29 cellular contexts compared by ENCODE assay signal in genomic region chr12:91262023-91262676, GRCh38.
"Had no signal": no experiment of that assay in that cellular context is flagged by ENCODE, and none has a peak within 500 bp of the region (broad histone marks: within the 10 kb centered on the region; RNA-seq: fewer than 3 reads in every experiment).

No MANE protein-coding gene starts in this region.

- FAIRE-seq: endothelial cell of umbilical vein, kidney had no signal

- H3K4me3 ChIP-seq: body of pancreas, neural progenitor cell, psoas muscle, skin epidermis, stomach, thyroid gland, upper lobe of right lung had no signal

- H3K36me3 ChIP-seq: neural progenitor cell, stomach, thyroid gland, upper lobe of right lung had no signal

- H3K36me3 Mint-ChIP-seq: activated CD8-positive, alpha-beta memory T cell treated with anti-CD3 and anti-CD28 coated beads, Interleukin-2, amount 10 ng/mL, durations not matched to agents 7 days and 5 days; activated naive CD4-positive, alpha-beta T cell treated with anti-CD3 and anti-CD28 coated beads, Interleukin-2, amount 50 U/mL, for 24 hours; immature natural killer cell; naive thymus-derived CD4-positive, alpha-beta T cell; neural progenitor cell; stimulated activated memory B cell treated with anti-CD40 and anti-IgM and Interleukin-4, amounts not matched to agents 10 μg/mL and 1 μg/mL and 100 μg/mL, for 72 hours had no signal

- H3K4me1 ChIP-seq: body of pancreas, neural progenitor cell, parathyroid adenoma, psoas muscle, stomach, upper lobe of right lung had no signal

- H3K79me2 ChIP-seq: parathyroid adenoma had no signal

- H3K4me3 Mint-ChIP-seq: activated B cell treated with CpG ODN at 0.5 μM for 24 hours; activated CD8-positive, alpha-beta memory T cell treated with anti-CD3 and anti-CD28 coated beads, Interleukin-2, amount 10 ng/mL, durations not matched to agents 7 days and 5 days; activated CD8-positive, alpha-beta T cell treated with anti-CD3 and anti-CD28 coated beads for 36 hours; activated naive CD4-positive, alpha-beta T cell treated with anti-CD3 and anti-CD28 coated beads, Interleukin-2, amount 50 U/mL, for 24 hours; activated naive CD8-positive, alpha-beta T cell treated with anti-CD3 and anti-CD28 coated beads, Interleukin-2, amount 50 U/mL, for 24 hours; immature natural killer cell; naive thymus-derived CD4-positive, alpha-beta T cell; neural progenitor cell; stimulated activated memory B cell treated with anti-CD40 and anti-IgM and Interleukin-4, amounts not matched to agents 10 μg/mL and 1 μg/mL and 100 μg/mL, for 72 hours; T-helper 2 cell treated with Interferon-gamma antibody and Interleukin-4, amounts not matched to agents 5 μg/mL and 100 μg/mL, for 36 hours had no signal

- H2AFZ ChIP-seq: neural progenitor cell, parathyroid adenoma had no signal

- H3K27me3 Mint-ChIP-seq: activated B cell treated with CpG ODN at 0.5 μM for 24 hours; activated CD8-positive, alpha-beta memory T cell treated with anti-CD3 and anti-CD28 coated beads, Interleukin-2, amount 10 ng/mL, durations not matched to agents 7 days and 5 days; stimulated activated memory B cell treated with anti-CD40 and anti-IgM and Interleukin-4, amounts not matched to agents 10 μg/mL and 1 μg/mL and 100 μg/mL, for 72 hours had no signal

- ATAC-seq: activated CD8-positive, alpha-beta memory T cell treated with anti-CD3 and anti-CD28 coated beads, Interleukin-2, amount 10 ng/mL, durations not matched to agents 7 days and 5 days; activated CD8-positive, alpha-beta T cell treated with anti-CD3 and anti-CD28 coated beads for 36 hours; activated naive CD8-positive, alpha-beta T cell treated with anti-CD3 and anti-CD28 coated beads, Interleukin-2, amount 50 U/mL, for 24 hours; body of pancreas; left lobe of liver; naive thymus-derived CD4-positive, alpha-beta T cell; psoas muscle; stimulated activated memory B cell treated with anti-CD40 and anti-IgM and Interleukin-4, amounts not matched to agents 10 μg/mL and 1 μg/mL and 100 μg/mL, for 72 hours; upper lobe of right lung had no signal

- H3K9ac ChIP-seq: neural progenitor cell, parathyroid adenoma had no signal

- DNase-seq: activated B cell treated with CpG ODN at 0.5 μM for 24 hours; activated CD4-positive, alpha-beta T cell treated with anti-CD3 and anti-CD28 coated beads, Interleukin-2, amount 50 U/mL, for 1 hour; activated CD8-positive, alpha-beta memory T cell treated with anti-CD3 and anti-CD28 coated beads, Interleukin-2, amount 10 ng/mL, durations not matched to agents 7 days and 5 days; activated CD8-positive, alpha-beta T cell treated with anti-CD3 and anti-CD28 coated beads for 36 hours; activated naive CD8-positive, alpha-beta T cell treated with anti-CD3 and anti-CD28 coated beads, Interleukin-2, amount 50 U/mL, for 24 hours; activated T-cell treated with anti-CD3 and anti-CD28 coated beads, Interleukin-2, amount 50 U/mL, for 48 hours; body of pancreas; head of caudate nucleus; hypothalamus; immature natural killer cell; kidney; mammary epithelial cell; naive thymus-derived CD4-positive, alpha-beta T cell; occipital lobe; psoas muscle; stimulated activated CD4-positive, alpha-beta T cell treated with anti-CD3 and anti-CD28 coated beads, Interleukin-4, amount 100 ng/mL, for 24 hours; stomach; T-helper 1 cell; thyroid gland; upper lobe of right lung had no signal

- H3K9me3 Mint-ChIP-seq: activated CD8-positive, alpha-beta T cell treated with anti-CD3 and anti-CD28 coated beads for 36 hours; activated naive CD4-positive, alpha-beta T cell treated with anti-CD3 and anti-CD28 coated beads, Interleukin-2, amount 50 U/mL, for 24 hours; activated naive CD8-positive, alpha-beta T cell treated with anti-CD3 and anti-CD28 coated beads, Interleukin-2, amount 50 U/mL, for 24 hours; activated T-helper 2 cell treated with anti-CD3 and anti-CD28 coated beads, Interferon-gamma antibody, Interleukin-2, Interleukin-4, amounts not matched to agents 10 μg/mL and 5 μg/mL and 100 μg/mL, durations not matched to agents 14 hours and 24 hours and 36 hours; neural progenitor cell; T-helper 2 cell treated with Interferon-gamma antibody and Interleukin-4, amounts not matched to agents 5 μg/mL and 100 μg/mL, for 36 hours had no signal

- H3K4me1 Mint-ChIP-seq: activated B cell treated with CpG ODN at 0.5 μM for 24 hours; activated CD8-positive, alpha-beta memory T cell treated with anti-CD3 and anti-CD28 coated beads, Interleukin-2, amount 10 ng/mL, durations not matched to agents 7 days and 5 days; activated naive CD4-positive, alpha-beta T cell treated with anti-CD3 and anti-CD28 coated beads, Interleukin-2, amount 50 U/mL, for 24 hours; activated naive CD8-positive, alpha-beta T cell treated with anti-CD3 and anti-CD28 coated beads, Interleukin-2, amount 50 U/mL, for 24 hours; immature natural killer cell; naive thymus-derived CD4-positive, alpha-beta T cell; neural progenitor cell; stimulated activated memory B cell treated with anti-CD40 and anti-IgM and Interleukin-4, amounts not matched to agents 10 μg/mL and 1 μg/mL and 100 μg/mL, for 72 hours had no signal

- H3K27ac ChIP-seq: body of pancreas, neural progenitor cell, parathyroid adenoma, psoas muscle, stomach, thyroid gland, upper lobe of right lung had no signal

- H3K27me3 ChIP-seq: body of pancreas, neural progenitor cell, stomach, thyroid gland, upper lobe of right lung had no signal

- H3K9me3 ChIP-seq: body of pancreas, psoas muscle, stomach, thyroid gland, upper lobe of right lung had no signal

- H3K4me2 ChIP-seq: neural progenitor cell had no signal

- H3K27ac Mint-ChIP-seq: activated B cell treated with CpG ODN at 0.5 μM for 24 hours; activated CD8-positive, alpha-beta memory T cell treated with anti-CD3 and anti-CD28 coated beads, Interleukin-2, amount 10 ng/mL, durations not matched to agents 7 days and 5 days; activated CD8-positive, alpha-beta T cell treated with anti-CD3 and anti-CD28 coated beads for 36 hours; activated naive CD4-positive, alpha-beta T cell treated with anti-CD3 and anti-CD28 coated beads, Interleukin-2, amount 50 U/mL, for 24 hours; activated naive CD8-positive, alpha-beta T cell treated with anti-CD3 and anti-CD28 coated beads, Interleukin-2, amount 50 U/mL, for 24 hours; activated T-helper 2 cell treated with anti-CD3 and anti-CD28 coated beads, Interferon-gamma antibody, Interleukin-2, Interleukin-4, amounts not matched to agents 10 μg/mL and 5 μg/mL and 100 μg/mL, durations not matched to agents 14 hours and 24 hours and 36 hours; immature natural killer cell; naive thymus-derived CD4-positive, alpha-beta T cell; neural progenitor cell; stimulated activated memory B cell treated with anti-CD40 and anti-IgM and Interleukin-4, amounts not matched to agents 10 μg/mL and 1 μg/mL and 100 μg/mL, for 72 hours; T-helper 2 cell treated with Interferon-gamma antibody and Interleukin-4, amounts not matched to agents 5 μg/mL and 100 μg/mL, for 36 hours had no signal
